ENCODE assay signal across 10 cellular contexts in the genomic region with DNA sequence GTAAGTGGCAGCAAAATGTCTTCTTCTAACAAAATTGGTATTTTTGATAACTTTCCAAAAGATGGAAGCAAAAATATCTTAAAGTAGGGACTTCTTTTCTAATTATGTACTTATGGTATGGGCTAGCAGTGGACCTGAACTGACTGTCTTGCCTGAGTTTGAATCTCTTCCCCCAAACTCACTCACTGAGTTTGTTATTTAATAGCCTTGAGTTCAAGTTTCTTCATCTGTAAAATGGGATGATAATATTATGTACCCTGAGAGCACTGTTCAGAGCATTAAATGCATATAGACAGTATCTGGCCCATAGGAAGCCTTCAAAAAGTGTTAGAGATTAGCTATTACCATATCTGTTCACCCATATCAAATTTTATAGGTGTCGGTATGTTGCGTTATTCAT.
DNase-seq lines count a peak whose midpoint lies in the region; ATAC-seq and TF ChIP-seq lines count a peak whose summit lies in the region.
"Had no signal": no experiment of that assay in that cellular context is flagged by ENCODE, and none has a peak within 500 bp of the region (broad histone marks: within the 10 kb centered on the region; RNA-seq: fewer than 3 reads in every experiment).

No MANE protein-coding gene starts in this region.

- H3K4ac ChIP-seq in mesenchymal stem cell (ENCODE audit: low read depth in 1 of 2, low read length in 2 of 2) = no peak overlapping the region

- peak; percentile 4 for ATAC-seq in GM21447 (IDR thresholded peaks at IDR 0.05; ENCODE audit: unreplicated experiment)
- ATAC-seq in HG03571 (IDR thresholded peaks at IDR 0.05; ENCODE audit: unreplicated experiment) = peak; percentile 5

- no peak overlapping the region for H3K4me2 ChIP-seq in mesenchymal stem cell (ENCODE audit: low read length, poor library complexity, severe bottlenecking)

- peak overlapping the region; percentile 87 for H3K27ac ChIP-seq in mesodermal cell (ENCODE audit: low read depth, low read length, severe bottlenecking)
- no peak overlapping the region for H3K27ac ChIP-seq in mesenchymal stem cell (ENCODE audit: low read length, poor library complexity, severe bottlenecking)

- no peak overlapping the region for H2AK5ac ChIP-seq in mesenchymal stem cell (ENCODE audit: low read length, severe bottlenecking)

- H3K14ac ChIP-seq in mesenchymal stem cell (ENCODE audit: low read length in 2 of 2) = no peak overlapping the region

- H3K23ac ChIP-seq in mesenchymal stem cell (ENCODE audit: low read length in 2 of 2) = no peak overlapping the region

- WGBS in mesodermal cell (ENCODE audit: insufficient coverage in 2 of 2), 2 experiments = 100% methylated on average over 2 of the region's 2 CpGs; no CpG with 5 or more reads in 1 of the 2 experiments
- WGBS in mesenchymal stem cell = 95% methylated on average over 2 of the region's 2 CpGs

- H2BK5ac ChIP-seq in mesenchymal stem cell (ENCODE audit: low read depth, low read length, poor library complexity, severe bottlenecking) = no peak overlapping the region

- H3K4me3 ChIP-seq in GM06990 (replicated peaks; ENCODE audit: low read depth, low read length) (peak overlapping the region; percentile 63), mesodermal cell (ENCODE audit: extremely low read depth, insufficient read depth, low read length, poor library complexity, severe bottlenecking) (no peak overlapping the region), mesenchymal stem cell (ENCODE audit: insufficient read depth in 1 of 2, low read depth in 1 of 2, low read length in 2 of 2) (no peak overlapping the region), BE2C (ENCODE audit: low read depth, low read length) (no peak overlapping the region)

- H2BK15ac ChIP-seq in mesenchymal stem cell (ENCODE audit: low read depth, poor library complexity, severe bottlenecking) = no peak overlapping the region

- H2AFZ ChIP-seq in mesenchymal stem cell (ENCODE audit: low read depth, low read length) = no peak overlapping the region

- H3K9ac ChIP-seq in mesenchymal stem cell (ENCODE audit: low read length) = no peak overlapping the region

- DNase-seq in GM06990 (ENCODE audit: extremely low read depth, insufficient read length) (no peak), dedifferentiated amniotic fluid mesenchymal stem cell (ENCODE audit: extremely low spot score) (no peak), mesenchymal stem cell (no peak), BE2C (no peak), activated gamma-delta T cell (lab: John Stamatoyannopoulos, UW) (no peak)
- DNase-seq: activated CD4-positive, CD25-positive, alpha-beta regulatory T cell had no signal

- H4K8ac ChIP-seq in mesenchymal stem cell (ENCODE audit: low read length) = no peak overlapping the region

- no peaks in the 10 kb centered on the region for H3K79me1 ChIP-seq in mesenchymal stem cell (replicated peaks; ENCODE audit: low read length, poor library complexity, severe bottlenecking)

- H3K27me3 ChIP-seq in GM06990 (replicated peaks; ENCODE audit: control insufficient read depth, insufficient read depth, low read length) = no peaks in the 10 kb centered on the region
- H3K27me3 ChIP-seq in mesenchymal stem cell (ENCODE audit: control insufficient read depth in 1 of 2, insufficient read depth in 1 of 2, low read length in 2 of 2) = no peaks in the 10 kb centered on the region
- no peaks in the 10 kb centered on the region for H3K27me3 ChIP-seq in BE2C
- H3K27me3 ChIP-seq: neutrophil had no signal

- no peak for TF ChIP-seq CTCF in GM06990 (IDR thresholded peaks at IDR 0.05; ENCODE audit: insufficient read depth, low read length, poor library complexity, severe bottlenecking)
- no peak for TF ChIP-seq CTCF in BE2C (IDR thresholded peaks at IDR 0.05; ENCODE audit: low read depth, low read length)

- H3K18ac ChIP-seq in mesenchymal stem cell (ENCODE audit: low read depth in 1 of 2, low read length in 2 of 2) = no peak overlapping the region

- no peak overlapping the region for H4K91ac ChIP-seq in mesenchymal stem cell (ENCODE audit: low read length)

- H3K4me1 ChIP-seq in mesodermal cell (ENCODE audit: control insufficient read depth, insufficient read depth, low read length, poor library complexity, severe bottlenecking) (peaks cover 3% of the 10 kb centered on the region), mesenchymal stem cell (ENCODE audit: control insufficient read depth, insufficient read depth, low read depth, low read length) (no peaks in the 10 kb centered on the region), BE2C (no peaks in the 10 kb centered on the region)

- no peak overlapping the region for H2BK120ac ChIP-seq in mesenchymal stem cell (ENCODE audit: low read depth, low read length)

- H3K36me3 ChIP-seq in GM06990 (ENCODE audit: control insufficient read depth, insufficient read depth, low read length) (no peaks in the 10 kb centered on the region), mesodermal cell (ENCODE audit: control insufficient read depth, insufficient read depth, low read length) (no peaks in the 10 kb centered on the region), mesenchymal stem cell (ENCODE audit: control insufficient read depth in 1 of 2, insufficient read depth in 2 of 2, low read depth in 1 of 2, low read length in 2 of 2) (no peaks in the 10 kb centered on the region), BE2C (no peaks in the 10 kb centered on the region)
- H3K36me3 ChIP-seq: neutrophil had no signal

- no peak overlapping the region for H2BK12ac ChIP-seq in mesenchymal stem cell (ENCODE audit: low read length in 2 of 2)

- H3K9me3 ChIP-seq in mesodermal cell (ENCODE audit: control insufficient read depth, low read length) (no peaks in the 10 kb centered on the region), mesenchymal stem cell (ENCODE audit: control insufficient read depth, low read length) (no peaks in the 10 kb centered on the region), BE2C (no peaks in the 10 kb centered on the region)
- H3K9me3 ChIP-seq: neutrophil had no signal
